26 cellular contexts compared by ENCODE assay signal in the genomic region with DNA sequence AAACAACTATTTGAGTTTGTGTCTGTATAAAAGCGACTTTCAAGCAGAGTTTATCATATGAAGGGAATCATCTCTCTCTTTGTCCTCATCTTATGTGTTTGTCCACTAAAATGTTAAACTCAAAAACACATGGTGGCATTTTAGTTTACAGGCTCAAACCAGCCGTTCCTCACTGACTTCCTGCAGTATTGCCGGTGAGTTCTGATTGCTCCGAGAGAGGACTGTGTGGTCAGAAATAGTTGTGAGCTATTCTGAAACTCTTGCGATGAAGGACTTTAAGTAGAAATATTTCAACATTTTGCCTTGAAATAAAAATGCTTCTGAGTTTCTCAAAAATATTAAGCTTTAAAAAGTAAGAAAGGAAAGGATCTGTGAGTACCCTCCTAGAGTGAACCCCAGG.
A peak's percentile ranks its signal among the peaks of the same experiment; 100 is the strongest.
DNase-seq lines count a peak whose midpoint lies in the region; ATAC-seq, FAIRE-seq and TF ChIP-seq lines count a peak whose summit lies in the region.
"Had no signal": no experiment of that assay in that cellular context is flagged by ENCODE, and none has a peak within 500 bp of the region (broad histone marks: within the 10 kb centered on the region; RNA-seq: fewer than 3 reads in every experiment).

No MANE protein-coding gene starts in this region.

- intact Hi-C loops in HepG2 (cut with micrococcal nuclease; ENCODE audit: unreplicated experiment), result no loop called here
- intact Hi-C loops in right lobe of liver (cut with DNase I), result no loop called here

- peak; percentile 4 for FAIRE-seq in HepG2 (lab: Jason Lieb, UNC)
- FAIRE-seq: A204.1, D721Med, GM12891 had no signal

- TF ChIP-seq EP300 in HepG2 (IDR thresholded peaks at IDR 0.05; ENCODE audit: low read depth in 2 of 2, low read length in 2 of 2), result no peak
- no peak for TF ChIP-seq EP300 in HepG2 (CRISPR knock-in tag; IDR thresholded peaks at IDR 0.05; ENCODE audit: borderline replicate concordance)
- no peak for TF ChIP-seq EP300 in SK-N-SH (IDR thresholded peaks at IDR 0.05; ENCODE audit: borderline replicate concordance in 1 of 2, low read depth in 1 of 2, low read length in 1 of 2)

- in situ Hi-C loops in HepG2 (cut with HindIII; ENCODE audit: extremely low pct_ligation_motif_present, low pct_unique_long_range_greater_than_20kb), result no loop called here

- TF ChIP-seq RAD21 in HepG2 (CRISPR knock-in tag; IDR thresholded peaks at IDR 0.05), result no peak
- no peak for TF ChIP-seq RAD21 in SK-N-SH (IDR thresholded peaks at IDR 0.05; ENCODE audit: low read length)

- no peak for DNase-seq in HepG2 (ENCODE audit: low spot score)
- DNase-seq in right lobe of liver, result no peak
- DNase-seq in choroid plexus epithelial cell (ENCODE audit: low read depth), result peak; percentile 62
- no peak for DNase-seq in SK-N-SH
- no peak for DNase-seq in activated T-cell treated with anti-CD3 and anti-CD28 coated beads, Interleukin-2, amount 50 U/mL, for 48 hours
- no peak for DNase-seq in SKM-1 treated with dmso at 0.1 percent for 144 hours (lab: John Stamatoyannopoulos, UW; ENCODE audit: unreplicated experiment)
- DNase-seq in dermis blood vessel endothelial cell, result no peak
- DNase-seq: activated CD4-positive, alpha-beta memory T cell treated with anti-CD3 and anti-CD28 coated beads, Interleukin-2, amount 10 ng/mL, durations not matched to agents 7 days and 5 days; AML-193; CD4-positive, alpha-beta T cell; cortex of kidney; esophagus squamous epithelium; hippocampal formation; NCI-H1105; NCI-H2029; NCI-H526; psoas muscle; SJCRH30; stimulated activated naive CD4-positive, alpha-beta T cell treated with Interleukin-2 at 50 U/mL for 16 hours; T-cell had no signal

- no peaks in the 10 kb centered on the region for H3K79me2 ChIP-seq in HepG2 (ENCODE audit: insufficient read depth, low read length)
- no peaks in the 10 kb centered on the region for H3K79me2 ChIP-seq in SK-N-SH (ENCODE audit: insufficient read depth)

- no peaks in the 10 kb centered on the region for H3K27me3 ChIP-seq in HepG2 (ENCODE audit: control insufficient read depth in 1 of 2, insufficient read depth in 2 of 2, low read length in 2 of 2)
- no peaks in the 10 kb centered on the region for H3K27me3 ChIP-seq in right lobe of liver
- H3K27me3 ChIP-seq in SK-N-SH (ENCODE audit: insufficient read depth), result no peaks in the 10 kb centered on the region
- H3K27me3 ChIP-seq: ascending aorta, esophagus squamous epithelium, SJCRH30 had no signal

- 63% methylated on average over 5 of the region's 5 CpGs for WGBS in HepG2 (ENCODE audit: low lambda C conversion rate)
- 32% methylated on average over 5 of the region's 5 CpGs for WGBS in right lobe of liver (ENCODE audit: insufficient coverage, low coverage, low lambda C conversion rate, missing lambda C conversion rate)
- WGBS in SK-N-SH (ENCODE audit: low lambda C conversion rate), result 91% methylated on average over 5 of the region's 5 CpGs

- no peaks in the 10 kb centered on the region for H4K20me1 ChIP-seq in HepG2 (ENCODE audit: insufficient read depth, low read length)
- H4K20me1 ChIP-seq in SK-N-SH (ENCODE audit: insufficient read depth), result no peaks in the 10 kb centered on the region

- ATAC-seq in HepG2, result no peak
- ATAC-seq in right lobe of liver, result no peak
- ATAC-seq in HG02870 (IDR thresholded peaks at IDR 0.05; ENCODE audit: unreplicated experiment), result peak; percentile 54
- ATAC-seq: activated CD4-positive, CD25-positive, alpha-beta regulatory T cell treated with anti-CD3 and anti-CD28 coated beads, Interleukin-2, amount 50 U/mL, for 24 hours; psoas muscle; T-cell had no signal

- POLR2A ChIA-PET in HepG2 (lab: Yijun Ruan, JAX), result no interaction called here
- POLR2A ChIA-PET in SK-N-SH (lab: Yijun Ruan, JAX), result no interaction called here

- H3K9me2 ChIP-seq in SK-N-SH, result no peaks in the 10 kb centered on the region

- no peaks in the 10 kb centered on the region for H3F3A ChIP-seq in SK-N-SH (replicated peaks; ENCODE audit: insufficient read depth)

- no peaks in the 10 kb centered on the region for H3K9me3 ChIP-seq in HepG2 (ENCODE audit: low read length)
- H3K9me3 ChIP-seq in right lobe of liver, result no peaks in the 10 kb centered on the region
- H3K9me3 ChIP-seq in SK-N-SH, result no peaks in the 10 kb centered on the region
- H3K9me3 ChIP-seq: ascending aorta, esophagus squamous epithelium, psoas muscle, SJCRH30 had no signal

- BruUV-seq in HepG2 (replicated peaks; lab: Mats Ljungman, UMichigan), result no TSS peak

- H3K4me2 ChIP-seq in HepG2 (ENCODE audit: low read depth, low read length), result no peak overlapping the region
- no peak overlapping the region for H3K4me2 ChIP-seq in SK-N-SH

- H3K27ac ChIP-seq in HepG2 (ENCODE audit: extremely low read length, insufficient read depth, low read length), result no peak overlapping the region
- H3K27ac ChIP-seq in right lobe of liver, result no peak overlapping the region
- H3K27ac ChIP-seq in SK-N-SH (ENCODE audit: low read depth in 2 of 2, low read length in 1 of 2), result no peak overlapping the region
- H3K27ac ChIP-seq: ascending aorta, esophagus squamous epithelium, psoas muscle, SJCRH30 had no signal

- TF ChIP-seq CTCF in HepG2 (CRISPR knock-in tag; IDR thresholded peaks at IDR 0.05) (no peak), right lobe of liver (IDR thresholded peaks at IDR 0.05) (no peak), choroid plexus epithelial cell (conservative IDR thresholded peaks at IDR 0.05; ENCODE audit: low read depth, low read length) (no peak), SK-N-SH (IDR thresholded peaks at IDR 0.05) (no peak)

- H3K9ac ChIP-seq in HepG2 (ENCODE audit: insufficient read depth, low read depth, low read length) (no peak overlapping the region), SK-N-SH (no peak overlapping the region)

- CTCF ChIA-PET in HepG2 (lab: Yijun Ruan, JAX; ENCODE audit: low intra/inter-chr PET ratio, low total read pairs) (no interaction called here), SK-N-SH (lab: Yijun Ruan, JAX) (interaction anchor here (1.5 kb wide), 1 partner anchor 30 kb away, joined by 3 read pairs; no protein-coding TSS in a partner anchor)

- no peak for TF ChIP-seq POLR2A in HepG2 (IDR thresholded peaks at IDR 0.05; ENCODE audit: insufficient read depth in 1 of 2, low read depth in 2 of 2, low read length in 2 of 2)
- TF ChIP-seq POLR2A in right lobe of liver (IDR thresholded peaks at IDR 0.05), result no peak

- no peak overlapping the region for H2AFZ ChIP-seq in HepG2 (ENCODE audit: low read length)
- no peak overlapping the region for H2AFZ ChIP-seq in SK-N-SH (ENCODE audit: low read depth)

- H3K4me1 ChIP-seq in HepG2 (ENCODE audit: insufficient read depth, low read length), result no peaks in the 10 kb centered on the region
- H3K4me1 ChIP-seq in right lobe of liver, result no peaks in the 10 kb centered on the region
- no peaks in the 10 kb centered on the region for H3K4me1 ChIP-seq in SK-N-SH (ENCODE audit: control insufficient read depth in 1 of 2, insufficient read depth in 2 of 2, low read depth in 1 of 2, low read length in 1 of 2)
- H3K4me1 ChIP-seq: ascending aorta, esophagus squamous epithelium, psoas muscle, SJCRH30 had no signal

- H3K4me3 ChIP-seq in HepG2 (replicated peaks in 1 of 3; ENCODE audit: insufficient read depth in 1 of 3, low read depth in 2 of 3, low read length in 3 of 3) (no peak overlapping the region), right lobe of liver (no peak overlapping the region), choroid plexus epithelial cell (ENCODE audit: low read depth, low read length) (no peak overlapping the region), SK-N-SH (ENCODE audit: low read depth in 2 of 2, low read length in 1 of 2) (no peak overlapping the region)
- H3K4me3 ChIP-seq: ascending aorta, esophagus squamous epithelium, psoas muscle, SJCRH30 had no signal

- H3K36me3 ChIP-seq in HepG2 (replicated peaks in 1 of 2; ENCODE audit: control insufficient read depth in 1 of 2, insufficient read depth in 2 of 2, low read length in 2 of 2) (no peaks in the 10 kb centered on the region), right lobe of liver (no peaks in the 10 kb centered on the region), SK-N-SH (replicated peaks in 1 of 2; ENCODE audit: control insufficient read depth in 1 of 2, insufficient read depth in 2 of 2, low read length in 1 of 2) (no peaks in the 10 kb centered on the region)
- H3K36me3 ChIP-seq: ascending aorta, esophagus squamous epithelium, SJCRH30 had no signal

TF ChIP-seq in SK-N-SH, 30 proteins besides CTCF, POLR2A, EP300 and RAD21 (continues in another document):
- TF ChIP-seq, protein P1, sequence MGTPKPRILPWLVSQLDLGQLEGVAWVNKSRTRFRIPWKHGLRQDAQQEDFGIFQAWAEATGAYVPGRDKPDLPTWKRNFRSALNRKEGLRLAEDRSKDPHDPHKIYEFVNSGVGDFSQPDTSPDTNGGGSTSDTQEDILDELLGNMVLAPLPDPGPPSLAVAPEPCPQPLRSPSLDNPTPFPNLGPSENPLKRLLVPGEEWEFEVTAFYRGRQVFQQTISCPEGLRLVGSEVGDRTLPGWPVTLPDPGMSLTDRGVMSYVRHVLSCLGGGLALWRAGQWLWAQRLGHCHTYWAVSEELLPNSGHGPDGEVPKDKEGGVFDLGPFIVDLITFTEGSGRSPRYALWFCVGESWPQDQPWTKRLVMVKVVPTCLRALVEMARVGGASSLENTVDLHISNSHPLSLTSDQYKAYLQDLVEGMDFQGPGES (IDR thresholded peaks at IDR 0.05; ENCODE audit: low read depth, low read length), result no peak
- TF ChIP-seq SIN3A (IDR thresholded peaks at IDR 0.05; ENCODE audit: borderline replicate concordance, low read depth, low read length), result no peak
- TF ChIP-seq, protein P2, sequence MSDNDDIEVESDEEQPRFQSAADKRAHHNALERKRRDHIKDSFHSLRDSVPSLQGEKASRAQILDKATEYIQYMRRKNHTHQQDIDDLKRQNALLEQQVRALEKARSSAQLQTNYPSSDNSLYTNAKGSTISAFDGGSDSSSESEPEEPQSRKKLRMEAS (IDR thresholded peaks at IDR 0.05; ENCODE audit: low read depth), result no peak
- no peak for TF ChIP-seq TAF1 (IDR thresholded peaks at IDR 0.05; ENCODE audit: borderline replicate concordance, low read depth, low read length)
- TF ChIP-seq RCOR1 (IDR thresholded peaks at IDR 0.05; ENCODE audit: low read length), result no peak
- TF ChIP-seq, protein P3, sequence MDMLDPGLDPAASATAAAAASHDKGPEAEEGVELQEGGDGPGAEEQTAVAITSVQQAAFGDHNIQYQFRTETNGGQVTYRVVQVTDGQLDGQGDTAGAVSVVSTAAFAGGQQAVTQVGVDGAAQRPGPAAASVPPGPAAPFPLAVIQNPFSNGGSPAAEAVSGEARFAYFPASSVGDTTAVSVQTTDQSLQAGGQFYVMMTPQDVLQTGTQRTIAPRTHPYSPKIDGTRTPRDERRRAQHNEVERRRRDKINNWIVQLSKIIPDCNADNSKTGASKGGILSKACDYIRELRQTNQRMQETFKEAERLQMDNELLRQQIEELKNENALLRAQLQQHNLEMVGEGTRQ (IDR thresholded peaks at IDR 0.05; ENCODE audit: borderline replicate concordance, low read depth, low read length), result no peak
- TF ChIP-seq RFX5 (IDR thresholded peaks at IDR 0.05; ENCODE audit: low read length), result no peak
- TF ChIP-seq NRF1 (IDR thresholded peaks at IDR 0.05; ENCODE audit: low read depth, low read length), result no peak
- TF ChIP-seq SMC3 (IDR thresholded peaks at IDR 0.05; ENCODE audit: low read depth, low read length), result no peak
- TF ChIP-seq CHD2 (IDR thresholded peaks at IDR 0.05; ENCODE audit: low read length, partially characterized antibody), result no peak
- no peak for TF ChIP-seq RXRA (IDR thresholded peaks at IDR 0.05; ENCODE audit: borderline replicate concordance, low read depth)
